In the genomic region with DNA sequence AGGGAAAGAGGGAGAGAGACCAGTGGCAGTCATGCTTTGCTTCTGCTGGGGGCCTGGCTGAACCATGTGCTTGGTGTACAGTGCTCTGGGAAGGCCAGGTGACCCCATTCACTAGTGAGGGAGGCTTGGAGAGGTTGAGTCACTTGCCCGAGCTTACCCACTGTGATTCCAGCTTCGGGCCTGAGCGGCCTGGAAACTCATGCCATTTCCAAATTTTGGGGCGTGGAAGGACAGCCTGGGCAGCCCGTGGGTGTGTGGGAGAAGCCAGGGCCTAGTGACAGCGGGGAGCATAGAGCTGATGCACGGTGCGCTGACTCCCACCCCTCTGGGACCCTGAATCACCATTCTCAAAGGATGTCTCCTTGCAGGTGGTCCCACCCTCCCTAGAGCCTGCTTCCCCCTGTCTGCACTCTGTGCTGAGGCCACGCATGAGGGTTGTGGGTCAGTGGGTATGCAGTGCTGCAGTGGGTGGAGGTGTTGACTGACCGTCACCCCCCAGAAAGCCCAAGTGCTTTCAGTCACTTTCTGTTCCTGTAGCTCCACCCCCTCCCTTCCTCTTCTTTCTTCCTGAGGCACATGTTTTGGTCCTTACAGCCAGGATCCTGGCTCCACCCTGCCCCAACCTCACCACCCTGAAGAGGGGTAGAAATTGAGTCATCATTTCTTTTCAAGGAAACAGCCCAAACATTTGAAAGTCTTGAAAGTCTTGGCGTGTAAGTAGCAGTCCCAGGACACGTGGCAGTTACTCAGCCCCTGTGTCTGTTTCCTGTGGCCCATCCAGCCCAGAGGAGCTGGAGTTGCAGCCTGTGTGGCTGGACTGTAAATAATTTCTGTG, we compare ENCODE assay signal across 8 cellular contexts. TPM values are rescaled to one million over a fixed set of nuclear protein-coding genes. Genes with fewer than 3 reads are reported as not detected.
DNase-seq lines count a peak whose midpoint lies in the region; ATAC-seq and TF ChIP-seq lines count a peak whose summit lies in the region.

No MANE protein-coding gene starts in this region.

- POLR2A ChIA-PET in HEK293 (lab: Yijun Ruan, JAX), result interaction anchor here (1.4 kb wide), 1 partner anchor 338 kb away, joined by 3 read pairs; no protein-coding TSS in a partner anchor

- peaks cover 10% of the 10 kb centered on the region for H3K79me2 ChIP-seq in smooth muscle cell (ENCODE audit: low read depth)

- H3K9me3 ChIP-seq in HEK293 (ENCODE audit: control insufficient read depth, insufficient read depth, low read depth, low read length), result no peaks in the 10 kb centered on the region
- H3K9me3 ChIP-seq in heart right ventricle, result no peaks in the 10 kb centered on the region
- no peaks in the 10 kb centered on the region for H3K9me3 ChIP-seq in smooth muscle cell (replicated peaks; ENCODE audit: low read depth)

- peaks cover 6% of the 10 kb centered on the region for H3F3A ChIP-seq in smooth muscle cell (ENCODE audit: low read depth)

- H4K20me1 ChIP-seq in smooth muscle cell (ENCODE audit: low read depth), result peaks cover 4% of the 10 kb centered on the region

- H3K9ac ChIP-seq in smooth muscle cell (ENCODE audit: low read depth), result peak overlapping the region; percentile 84

- H3K4me3 ChIP-seq in GM12864 (ENCODE audit: low read depth, low read length) (peak overlapping the region; percentile 2), HEK293 (ENCODE audit: low read depth, low read length) (no peak overlapping the region), heart right ventricle (no peak overlapping the region), smooth muscle cell (no peak overlapping the region), H7 (ENCODE audit: insufficient read depth, low read depth, low read length) (no peak overlapping the region)

- 68 to 69% methylated on average over 12 of the region's 12 CpGs for WGBS in heart right ventricle, 2 donors
- 56% methylated on average over 12 of the region's 12 CpGs for WGBS in smooth muscle cell (ENCODE audit: low lambda C conversion rate)

- H3K27ac ChIP-seq in HEK293 (ENCODE audit: extremely low read depth, low read depth, low read length), result no peak overlapping the region
- H3K27ac ChIP-seq in heart right ventricle, result peak overlapping the region; percentile 21 to 87 (median 80)
- peak overlapping the region; percentile 96 for H3K27ac ChIP-seq in smooth muscle cell (ENCODE audit: low read depth)

- H3K36me3 ChIP-seq in HEK293 (ENCODE audit: control insufficient read depth in 2 of 2, insufficient read depth in 1 of 2, low read length in 2 of 2) (peaks cover 0 to 6% of the 10 kb centered on the region in 2 experiments; a peak in 1 of 3 replicates), heart right ventricle (peaks cover 0 to 25% (median 0%) of the 10 kb centered on the region in 9 donors), smooth muscle cell (ENCODE audit: low read depth) (no peaks in the 10 kb centered on the region), H7 (replicated peaks; ENCODE audit: control insufficient read depth, insufficient read depth, low read length) (no peaks in the 10 kb centered on the region)

- intact Hi-C loops in heart right ventricle (cut with DNase I), result no loop called here

- DNase-seq in GM12864 (ENCODE audit: low read depth) (peak; percentile 70), NCI-H226 (peak; percentile 93), heart right ventricle (peak in 1 of 2 donors; percentile 54), smooth muscle cell (lab: John Stamatoyannopoulos, UW; ENCODE audit: unreplicated experiment) (no peak), H7 (no peak), COLO668 (lab: John Stamatoyannopoulos, UW; ENCODE audit: unreplicated experiment) (no peak)
- peak; percentile 40 for DNase-seq in activated effector memory CD4-positive, alpha-beta T cell treated with Interleukin-2 at 50 U/mL for 16 hours

- no peaks in the 10 kb centered on the region for H3K27me3 ChIP-seq in heart right ventricle
- H3K27me3 ChIP-seq in smooth muscle cell (ENCODE audit: low read depth), result no peaks in the 10 kb centered on the region
- no peaks in the 10 kb centered on the region for H3K27me3 ChIP-seq in H7 (ENCODE audit: control insufficient read depth, insufficient read depth, low read length)

- H2AFZ ChIP-seq in smooth muscle cell (ENCODE audit: low read depth), result no peak overlapping the region

- CTCF ChIA-PET in HEK293 (lab: Yijun Ruan, JAX), result interaction anchor here (2.7 to 3.0 kb wide), 2 partner anchors 20 to 66 kb away, joined by 8 to 9 read pairs; no protein-coding TSS in a partner anchor

- no peak for TF ChIP-seq CTCF in GM12864 (IDR thresholded peaks at IDR 0.05; ENCODE audit: low read depth, low read length, missing control alignments)
- TF ChIP-seq CTCF in HEK293 (tag by site-specific recombination; IDR thresholded peaks at IDR 0.05), result no peak
- no peak for TF ChIP-seq CTCF in heart right ventricle (IDR thresholded peaks at IDR 0.05)
- TF ChIP-seq CTCF in smooth muscle cell (IDR thresholded peaks at IDR 0.05; ENCODE audit: borderline replicate concordance, insufficient read depth, poor library complexity, severe bottlenecking), result no peak

- H3K4me1 ChIP-seq in HEK293 (ENCODE audit: control insufficient read depth, insufficient read depth, low read length), result no peaks in the 10 kb centered on the region
- peaks cover 45 to 87% (median 77%) of the 10 kb centered on the region in 9 donors for H3K4me1 ChIP-seq in heart right ventricle
- H3K4me1 ChIP-seq in smooth muscle cell (ENCODE audit: low read depth), result peaks cover 20% of the 10 kb centered on the region

- peak; percentile 2 to 66 (median 26) for ATAC-seq in heart right ventricle

- peak overlapping the region; percentile 56 for H3K4me2 ChIP-seq in smooth muscle cell

TF ChIP-seq in HEK293, 187 proteins besides CTCF, POLR2A, EP300 and RAD21:
- TF ChIP-seq ZNF350 (tag by site-specific recombination; IDR thresholded peaks at IDR 0.05) (no peak), GLIS1 (tag by site-specific recombination; IDR thresholded peaks at IDR 0.05) (0 out of 2 replicates have a peak, but pooled peaks have one; percentile 15)

RNA-seq across cellular contexts. Expression of a gene that starts 43.8 kb away (rescaled TPM):
- 10 to 100 TPM in 2 of 10 donors, 1 to 10 TPM in 8; 4.8 to 11.4 (median 6.7) TPM for total RNA-seq in heart right ventricle
- polyA plus RNA-seq in heart right ventricle, result 10 to 100 TPM in 1 of 2 donors, 1 to 10 TPM in 1; 6.0 to 11.0 TPM
- 10.2 and 10.6 TPM in 2 replicates for total RNA-seq in smooth muscle cell
- polyA plus RNA-seq in smooth muscle cell, result 10.1 and 12.8 TPM in 2 replicates
- total RNA-seq in H7 (2014; rRNA removed; shearing (Covaris generic)), result 14.5 and 17.4 TPM in 2 replicates

Comparison
In these comparisons a context has a peak if more than half of its experiments do, and no peak if none do; other contexts are left out.
1. DNase-seq: peak in GM12864 (single experiment), NCI-H226 (single experiment) and activated effector memory CD4-positive, alpha-beta T cell treated with Interleukin-2 at 50 U/mL for 16 hours (single experiment); none in smooth muscle cell (single experiment), H7 (single experiment) and COLO668 (single experiment).